9 cellular contexts compared by ENCODE assay signal in genomic region chr1:118563969-118564951, GRCh38.
DNase-seq lines count a peak whose midpoint lies in the region; ATAC-seq and TF ChIP-seq lines count a peak whose summit lies in the region.
"Had no signal": no experiment of that assay in that cellular context is flagged by ENCODE, and none has a peak within 500 bp of the region (broad histone marks: within the 10 kb centered on the region; RNA-seq: fewer than 3 reads in every experiment).

No MANE protein-coding gene starts in this region.

- no peaks in the 10 kb centered on the region for H3K36me3 ChIP-seq in MM.1S (replicated peaks; ENCODE audit: insufficient read depth, low read length)
- H3K36me3 ChIP-seq: thyroid gland had no signal

- CTCF ChIA-PET in MCF 10A (lab: Yijun Ruan, JAX), result interaction anchor here (0.6 to 1.2 kb wide), 4 partner anchors 11 to 444 kb away, joined by 3 to 4 read pairs (median 4); no protein-coding TSS in a partner anchor

- H3K36me3 Mint-ChIP-seq in glutamatergic neuron (ENCODE audit: unreplicated experiment), result no peaks in the 10 kb centered on the region
- H3K36me3 Mint-ChIP-seq in MCF 10A (ENCODE audit: insufficient read depth, unreplicated experiment), result no peaks in the 10 kb centered on the region

- H3K27ac Mint-ChIP-seq in glutamatergic neuron (ENCODE audit: unreplicated experiment), result peak overlapping the region; percentile 69
- H3K27ac Mint-ChIP-seq in MCF 10A (ENCODE audit: low read depth, unreplicated experiment), result no peak overlapping the region

- POLR2A ChIA-PET in MCF 10A (lab: Yijun Ruan, JAX), result no interaction called here

- TF ChIP-seq CTCF in glutamatergic neuron (IDR thresholded peaks at IDR 0.05; ENCODE audit: partially characterized antibody, unreplicated experiment) (peak; percentile 16), MM.1S (IDR thresholded peaks at IDR 0.05; ENCODE audit: low read length) (no peak), MCF 10A (IDR thresholded peaks at IDR 0.05; ENCODE audit: unreplicated experiment) (no peak)

- H3K4me1 Mint-ChIP-seq in glutamatergic neuron (ENCODE audit: low read depth, unreplicated experiment), result peaks cover 6% of the 10 kb centered on the region
- H3K4me1 Mint-ChIP-seq in MCF 10A (ENCODE audit: insufficient read depth, unreplicated experiment), result no peaks in the 10 kb centered on the region

- H4K20me1 ChIP-seq in MM.1S (ENCODE audit: insufficient read depth, low read length), result no peaks in the 10 kb centered on the region

- H3K4me1 ChIP-seq in MM.1S (ENCODE audit: low read length), result no peaks in the 10 kb centered on the region
- H3K4me1 ChIP-seq: thyroid gland had no signal

- no peaks in the 10 kb centered on the region for H3K79me2 ChIP-seq in MM.1S (ENCODE audit: low read length)

- no peak overlapping the region for H2AFZ ChIP-seq in MM.1S (ENCODE audit: low read length)

- H3K27me3 ChIP-seq in MM.1S (replicated peaks; ENCODE audit: insufficient read depth, low read length), result no peaks in the 10 kb centered on the region
- H3K27me3 ChIP-seq: thyroid gland had no signal

- ATAC-seq in GM21423 (IDR thresholded peaks at IDR 0.05; ENCODE audit: unreplicated experiment) (peak; percentile 84), HG03520 (IDR thresholded peaks at IDR 0.05; ENCODE audit: unreplicated experiment) (peak; percentile 64)

- H3K9me3 Mint-ChIP-seq in glutamatergic neuron (ENCODE audit: unreplicated experiment) (peaks cover 3% of the 10 kb centered on the region), MCF 10A (ENCODE audit: unreplicated experiment) (no peaks in the 10 kb centered on the region)

- H3K27me3 Mint-ChIP-seq in glutamatergic neuron (ENCODE audit: unreplicated experiment) (peaks cover 4% of the 10 kb centered on the region), MCF 10A (ENCODE audit: insufficient read depth, unreplicated experiment) (no peaks in the 10 kb centered on the region)

- H3F3A ChIP-seq in MM.1S (ENCODE audit: insufficient read depth, low read length), result no peaks in the 10 kb centered on the region

- H3K4me3 ChIP-seq in MM.1S (ENCODE audit: low read length), result no peak overlapping the region
- H3K4me3 ChIP-seq: thyroid gland had no signal

- DNase-seq in DMS 273 (lab: John Stamatoyannopoulos, UW; ENCODE audit: unreplicated experiment), result peak; percentile 84
- no peak for DNase-seq in glutamatergic neuron
- no peak for DNase-seq in activated gamma-delta T cell (lab: John Stamatoyannopoulos, UW)
- DNase-seq in activated naive CD4-positive, alpha-beta T cell treated with Interleukin-2 at 50 U/mL for 16 hours, result no peak
- DNase-seq in MM.1S, result no peak
- no peak for DNase-seq in MCF 10A (ENCODE audit: unreplicated experiment)
- DNase-seq: thyroid gland had no signal

- no TSS peak for BruUV-seq in MCF 10A (replicated peaks; lab: Mats Ljungman, UMichigan)

- intact Hi-C loops in MCF 10A (cut with micrococcal nuclease), result no loop called here

- no peak overlapping the region for H3K27ac ChIP-seq in MM.1S (ENCODE audit: low read length)
- H3K27ac ChIP-seq: thyroid gland had no signal

- no peak overlapping the region for H3K4me2 ChIP-seq in MM.1S (ENCODE audit: low read depth, low read length)

- H3K4me3 Mint-ChIP-seq in glutamatergic neuron (ENCODE audit: unreplicated experiment) (no peak overlapping the region), MCF 10A (ENCODE audit: unreplicated experiment) (no peak overlapping the region)

- no peak overlapping the region for H3K9ac ChIP-seq in MM.1S (ENCODE audit: low read length)

- H3K9me2 ChIP-seq in MM.1S (replicated peaks; ENCODE audit: insufficient read depth, low read length), result no peaks in the 10 kb centered on the region

- H3K9me3 ChIP-seq in MM.1S (replicated peaks; ENCODE audit: insufficient read depth, low read length), result no peaks in the 10 kb centered on the region
- H3K9me3 ChIP-seq: thyroid gland had no signal
